Comparison of ENCODE assay signal across 7 cellular contexts in the genomic region with DNA sequence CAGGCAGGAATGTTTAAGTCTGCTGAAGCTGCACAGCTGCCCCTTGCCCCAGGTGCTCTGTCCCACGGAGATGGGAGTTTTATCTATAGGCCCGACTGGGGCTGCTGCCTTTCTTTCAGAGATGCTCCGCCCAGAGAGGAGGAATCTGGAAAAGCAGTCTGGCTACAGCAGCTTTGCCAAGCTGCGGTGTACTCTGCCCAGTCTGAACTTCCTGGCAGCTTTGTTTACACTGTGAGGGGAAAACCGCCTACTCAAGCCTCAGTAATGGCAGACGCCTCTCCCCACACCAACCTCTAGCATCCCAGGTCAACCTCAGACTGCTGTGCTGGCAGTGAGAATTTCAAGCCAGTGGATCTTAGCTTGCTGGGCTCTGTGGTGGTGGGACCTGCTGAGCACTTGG.
A peak's percentile ranks its signal among the peaks of the same experiment; 100 is the strongest.
DNase-seq lines count a peak whose midpoint lies in the region; ATAC-seq, FAIRE-seq and TF ChIP-seq lines count a peak whose summit lies in the region.
"Not testable (repeated sequence)": the region's sequence is repeated elsewhere in the genome, so short reads cannot be mapped to it uniquely, and the experiment has no call there.

No MANE protein-coding gene starts in this region.

- H4K20me1 ChIP-seq in DND-41 (ENCODE audit: insufficient read depth, low read length): not testable (repeated sequence)

- not testable (repeated sequence) for H3K4me3 ChIP-seq in DND-41 (ENCODE audit: low read depth in 1 of 2, low read length in 2 of 2); bronchial epithelial cell (ENCODE audit: low read depth, low read length)

- DNase-seq in DND-41 (peak; percentile 60), NCI-H1092 (lab: John Stamatoyannopoulos, UW) (peak; percentile 28), NCI-H446 treated with DMSO at 0.1 percent for 48 hours (lab: John Stamatoyannopoulos, UW) (peak; percentile 7), RPMI8226 (peak; percentile 83), bronchial epithelial cell (ENCODE audit: low read depth) (peak; percentile 8), iris pigment epithelial cell (ENCODE audit: low read depth) (peak; percentile 7), non-pigmented ciliary epithelial cell (ENCODE audit: low read depth) (peak; percentile 5)

- H3K4me2 ChIP-seq in DND-41 (ENCODE audit: insufficient read depth, low read length): not testable (repeated sequence)

- peak overlapping the region; percentile 68 for H3K27ac ChIP-seq in DND-41 (ENCODE audit: low read length)

- peak overlapping the region; percentile 55 for H2AFZ ChIP-seq in DND-41 (ENCODE audit: low read depth, low read length)

- not testable (repeated sequence) for H3K36me3 ChIP-seq in DND-41 (ENCODE audit: insufficient read depth, low read length); bronchial epithelial cell (ENCODE audit: control insufficient read depth, insufficient read depth, low read length)

- ATAC-seq in DND-41 (ENCODE audit: insufficient read depth, low read depth): peak; percentile 76

- not testable (repeated sequence) for H3K9me3 ChIP-seq in DND-41 (ENCODE audit: insufficient read depth, low read length, severe bottlenecking)

- not testable (repeated sequence) for H3K27me3 ChIP-seq in DND-41 (ENCODE audit: insufficient read depth, low read length, poor library complexity); bronchial epithelial cell (ENCODE audit: control insufficient read depth, insufficient read depth, low read length)

- not testable (repeated sequence) for H3K9ac ChIP-seq in DND-41 (ENCODE audit: low read depth, low read length)

- H3K4me1 ChIP-seq in DND-41 (ENCODE audit: insufficient read depth, low read length): peaks cover 30% of the 10 kb centered on the region

- FAIRE-seq in bronchial epithelial cell (lab: Jason Lieb, UNC): not testable (repeated sequence)

- H3K79me2 ChIP-seq in DND-41 (ENCODE audit: insufficient read depth, low read length): not testable (repeated sequence)

- not testable (repeated sequence) for TF ChIP-seq CTCF in DND-41 (IDR thresholded peaks at IDR 0.05; ENCODE audit: borderline replicate concordance, extremely low read depth, low read length, poor library complexity, severe bottlenecking); bronchial epithelial cell (IDR thresholded peaks at IDR 0.05; ENCODE audit: insufficient read depth, low read length, severe bottlenecking)

Comparison
In these comparisons a context has a peak if more than half of its experiments do, and no peak if none do; other contexts are left out.
1. DNase-seq: peak in every context shown above with its lines; median percentile 83 in RPMI8226; 60 in DND-41; 28 in NCI-H1092; 8 in bronchial epithelial cell; 7 in NCI-H446 treated with DMSO at 0.1 percent for 48 hours; 7 in iris pigment epithelial cell; 5 in non-pigmented ciliary epithelial cell.